ENCODE assay signal across 14 cellular contexts in genomic region chr4:36747277-36748129, GRCh38.
"Had no signal": no experiment of that assay in that cellular context is flagged by ENCODE, and none has a peak within 500 bp of the region (broad histone marks: within the 10 kb centered on the region; RNA-seq: fewer than 3 reads in every experiment).

No MANE protein-coding gene starts in this region.

- H3K27me3 ChIP-seq: heart left ventricle, testis, upper lobe of left lung had no signal

- H3K4me3 ChIP-seq: heart left ventricle, prostate gland, upper lobe of left lung had no signal

- H3K27ac ChIP-seq: heart left ventricle, prostate gland, testis, upper lobe of left lung had no signal

- H3K9me3 ChIP-seq: heart left ventricle, prostate gland, testis, upper lobe of left lung had no signal

- DNase-seq: activated CD4-positive, alpha-beta T cell treated with anti-CD3 and anti-CD28 coated beads, Interleukin-2, amount 50 U/mL, for 4 hours; activated naive CD4-positive, alpha-beta T cell; activated T-cell treated with anti-CD3 and anti-CD28 coated beads for 4 hours; anterior cingulate cortex; effector memory CD4-positive, alpha-beta T cell; heart left ventricle; right cardiac atrium; small intestine; stimulated activated CD4-positive, alpha-beta T cell treated with anti-CD3 and anti-CD28 coated beads, Interleukin-4, amount 100 ng/mL, for 24 hours; testis had no signal

- H3K36me3 ChIP-seq: heart left ventricle, prostate gland, upper lobe of left lung had no signal

- ATAC-seq: activated CD4-positive, CD25-positive, alpha-beta regulatory T cell treated with anti-CD3 and anti-CD28 coated beads, Interleukin-2, amount 50 U/mL, for 24 hours; heart left ventricle; left lobe of liver had no signal

- H3K4me1 ChIP-seq: heart left ventricle, prostate gland, testis, upper lobe of left lung had no signal
